Comparison of ENCODE assay signal across 12 cellular contexts in genomic region chr1:10451286-10451685, GRCh38. TPM values are rescaled to one million over a fixed set of nuclear protein-coding genes. Genes with fewer than 3 reads are reported as not detected.
DNase-seq lines count a peak whose midpoint lies in the region; ATAC-seq and TF ChIP-seq lines count a peak whose summit lies in the region.
"Had no signal": no experiment of that assay in that cellular context is flagged by ENCODE, and none has a peak within 500 bp of the region (broad histone marks: within the 10 kb centered on the region; RNA-seq: fewer than 3 reads in every experiment).

No MANE protein-coding gene starts in this region.

- no peaks in the 10 kb centered on the region for H4K20me1 ChIP-seq in GM23248 (ENCODE audit: insufficient read depth)

- 0 to 2% methylated on average over 10 of the region's 10 CpGs for WGBS in GM23248 (ENCODE audit: low coverage in 1 of 2, low lambda C conversion rate in 2 of 2, missing lambda C conversion rate in 2 of 2), 2 experiments
- 14 to 16% (median 14%) methylated on average over 10 of the region's 10 CpGs for WGBS in psoas muscle, 3 donors

- no peaks in the 10 kb centered on the region for H3K79me2 ChIP-seq in GM23248 (ENCODE audit: insufficient read depth)

- H3K9ac ChIP-seq in GM23248: peak overlapping the region; percentile 54

- DNase-seq in GM23248 (peak; percentile 81), fibroblast of villous mesenchyme (ENCODE audit: low read depth) (peak; percentile 36), sciatic nerve (ENCODE audit: low spot score) (no peak), NCI-H2107 treated with DMSO at 0.1 percent for 48 hours (lab: John Stamatoyannopoulos, UW; ENCODE audit: unreplicated experiment) (no peak), DMS79 (lab: John Stamatoyannopoulos, UW) (no peak), psoas muscle (no peak)
- DNase-seq: activated CD4-positive, alpha-beta T cell treated with anti-CD3 and anti-CD28 coated beads for 4 hours; NCI-H1105; NCI-H774 had no signal

- ATAC-seq in sciatic nerve: peak; percentile 38
- no peak for ATAC-seq in psoas muscle
- ATAC-seq in HG02642 (IDR thresholded peaks at IDR 0.05; ENCODE audit: poor library complexity, unreplicated experiment): no peak

- peaks cover 19% of the 10 kb centered on the region for H3K4me1 ChIP-seq in GM23248 (ENCODE audit: insufficient read depth)
- H3K4me1 ChIP-seq in psoas muscle: peaks cover 5% of the 10 kb centered on the region

- peak overlapping the region; percentile 65 for H3K27ac ChIP-seq in GM23248
- H3K27ac ChIP-seq in psoas muscle: no peak overlapping the region

- TF ChIP-seq CTCF in WI38 (IDR thresholded peaks at IDR 0.05; ENCODE audit: low read depth, low read length): no peak
- no peak for TF ChIP-seq CTCF in fibroblast of villous mesenchyme (IDR thresholded peaks at IDR 0.05; ENCODE audit: insufficient read depth, low read depth, low read length)
- TF ChIP-seq CTCF in psoas muscle (IDR thresholded peaks at IDR 0.05): no peak

- peak overlapping the region; percentile 87 for H3K4me2 ChIP-seq in GM23248 (ENCODE audit: unreplicated experiment)

- H3K9me3 ChIP-seq in GM23248 (ENCODE audit: low read depth): no peaks in the 10 kb centered on the region
- no peaks in the 10 kb centered on the region for H3K9me3 ChIP-seq in psoas muscle

- no peaks in the 10 kb centered on the region for H3K36me3 ChIP-seq in GM23248 (ENCODE audit: low read depth)
- no peaks in the 10 kb centered on the region for H3K36me3 ChIP-seq in psoas muscle (ENCODE audit: insufficient read depth in 1 of 2, low read depth in 1 of 2)

- no peaks in the 10 kb centered on the region for H3K9me2 ChIP-seq in GM23248 (ENCODE audit: insufficient read depth)

- peak overlapping the region; percentile 81 for H2AFZ ChIP-seq in GM23248

- intact Hi-C loops in sciatic nerve (cut with DNase I): no loop called here
- intact Hi-C loops in psoas muscle (cut with DNase I): no loop called here

- peak overlapping the region; percentile 65 for H3K4me3 ChIP-seq in GM23248
- H3K4me3 ChIP-seq in WI38 (ENCODE audit: low read depth, low read length): peak overlapping the region; percentile 41
- peak overlapping the region; percentile 32 for H3K4me3 ChIP-seq in fibroblast of villous mesenchyme (ENCODE audit: low read depth, low read length)
- H3K4me3 ChIP-seq in psoas muscle: no peak overlapping the region

- peaks cover 20% of the 10 kb centered on the region for H3F3A ChIP-seq in GM23248 (ENCODE audit: insufficient read depth)

- no peaks in the 10 kb centered on the region for H3K27me3 ChIP-seq in GM23248 (replicated peaks; ENCODE audit: insufficient read depth)
- peaks cover 0 to 6% (median 3%) of the 10 kb centered on the region in 3 donors for H3K27me3 ChIP-seq in psoas muscle (ENCODE audit: insufficient read depth in 3 of 3, low read length in 2 of 3)

- in situ Hi-C loops in GM23248 (cut with MboI): no loop called here

RNA-seq across cellular contexts. Expression of gene CORT, which starts 1.5 kb away (rescaled TPM):
- total RNA-seq in GM23248 (2014; rRNA removed; shearing (Covaris generic)): 0.22 TPM in 1 of 2 replicates, not detected in the other
- polyA plus RNA-seq in GM23248 (2016; fragmentation: Nextera tagmentation; extraction: Ambion mirVana): 0.33 TPM in 1 of 2 replicates, not detected in the other
- 0.32 TPM in 1 of 2 replicates, not detected in the other for total RNA-seq in fibroblast of villous mesenchyme
- total RNA-seq in sciatic nerve: 0.62 TPM
- total RNA-seq in psoas muscle: not detected
- polyA plus RNA-seq in psoas muscle: 1 to 10 TPM in 1 of 3 donors, under 1 TPM in 1, not detected in 1; 0.18 to 1.1 TPM
- total RNA-seq: SK-MEL-5 had no signal

RNA-seq across cellular contexts. Expression of gene DFFA, which starts 21.0 kb away (rescaled TPM):
- total RNA-seq in GM23248 (2014; rRNA removed; shearing (Covaris generic)): 27.9 and 35.0 TPM in 2 replicates
- polyA plus RNA-seq in GM23248 (2016; fragmentation: Nextera tagmentation; extraction: Ambion mirVana) (50.3 and 52.5 TPM in 2 replicates), psoas muscle (10 to 100 TPM; 11.5 to 20.9 (median 20.4) TPM)
- total RNA-seq in fibroblast of villous mesenchyme (28.7 and 52.2 TPM in 2 replicates), sciatic nerve (31.1 TPM), psoas muscle (10 to 100 TPM; 18.6 to 26.8 (median 21.6) TPM)

RNA-seq across cellular contexts. Expression of gene CENPS, which starts 21.1 kb away (rescaled TPM):
- 12.6 and 25.4 TPM in 2 replicates for total RNA-seq in GM23248 (2014; rRNA removed; shearing (Covaris generic))
- polyA plus RNA-seq in GM23248 (2016; fragmentation: Nextera tagmentation; extraction: Ambion mirVana): 34.1 and 34.3 TPM in 2 replicates
- 14.2 and 14.7 TPM in 2 replicates for total RNA-seq in fibroblast of villous mesenchyme
- total RNA-seq in sciatic nerve: 12.2 TPM
- total RNA-seq in psoas muscle: 1 to 10 TPM; 2.2 to 7.6 (median 6.6) TPM
- 10 to 100 TPM in 1 of 3 donors, 1 to 10 TPM in 2; 7.5 to 31.4 (median 7.5) TPM for polyA plus RNA-seq in psoas muscle

RNA-seq across cellular contexts. Expression of gene PEX14, which starts 23.5 kb away (rescaled TPM):
- total RNA-seq in GM23248 (2014; rRNA removed; shearing (Covaris generic)): 13.9 and 16.9 TPM in 2 replicates
- polyA plus RNA-seq in GM23248 (2016; fragmentation: Nextera tagmentation; extraction: Ambion mirVana) (20.1 and 22.4 TPM in 2 replicates), psoas muscle (10 to 100 TPM; 20.1 to 20.8 (median 20.7) TPM)
- total RNA-seq in fibroblast of villous mesenchyme (17.3 and 18.7 TPM in 2 replicates), sciatic nerve (17.9 TPM), psoas muscle (10 to 100 TPM; 13.7 to 23.5 (median 20.8) TPM)

RNA-seq across cellular contexts. Expression of gene PGD, which starts 52.4 kb away (rescaled TPM):
- 51.7 and 59.1 TPM in 2 replicates for total RNA-seq in GM23248 (2014; rRNA removed; shearing (Covaris generic))
- polyA plus RNA-seq in GM23248 (2016; fragmentation: Nextera tagmentation; extraction: Ambion mirVana): 61.4 and 64.4 TPM in 2 replicates
- 74.1 and 88.1 TPM in 2 replicates for total RNA-seq in fibroblast of villous mesenchyme
- 70.4 TPM for total RNA-seq in sciatic nerve
- total RNA-seq in psoas muscle: 10 to 100 TPM; 25.1 to 39.2 (median 28.4) TPM
- 10 to 100 TPM; 24.9 to 33.1 (median 29.5) TPM for polyA plus RNA-seq in psoas muscle

Comparison
In these comparisons a context has a peak if more than half of its experiments do, and no peak if none do; other contexts are left out.
1. DNase-seq: peak in GM23248 (single experiment) and fibroblast of villous mesenchyme (single experiment); none in sciatic nerve (single experiment), NCI-H2107 treated with DMSO at 0.1 percent for 48 hours (single experiment), DMS79 (single experiment) and psoas muscle (0 of 2).